ENCODE assay signal across 1 cellular context in the genomic region with DNA sequence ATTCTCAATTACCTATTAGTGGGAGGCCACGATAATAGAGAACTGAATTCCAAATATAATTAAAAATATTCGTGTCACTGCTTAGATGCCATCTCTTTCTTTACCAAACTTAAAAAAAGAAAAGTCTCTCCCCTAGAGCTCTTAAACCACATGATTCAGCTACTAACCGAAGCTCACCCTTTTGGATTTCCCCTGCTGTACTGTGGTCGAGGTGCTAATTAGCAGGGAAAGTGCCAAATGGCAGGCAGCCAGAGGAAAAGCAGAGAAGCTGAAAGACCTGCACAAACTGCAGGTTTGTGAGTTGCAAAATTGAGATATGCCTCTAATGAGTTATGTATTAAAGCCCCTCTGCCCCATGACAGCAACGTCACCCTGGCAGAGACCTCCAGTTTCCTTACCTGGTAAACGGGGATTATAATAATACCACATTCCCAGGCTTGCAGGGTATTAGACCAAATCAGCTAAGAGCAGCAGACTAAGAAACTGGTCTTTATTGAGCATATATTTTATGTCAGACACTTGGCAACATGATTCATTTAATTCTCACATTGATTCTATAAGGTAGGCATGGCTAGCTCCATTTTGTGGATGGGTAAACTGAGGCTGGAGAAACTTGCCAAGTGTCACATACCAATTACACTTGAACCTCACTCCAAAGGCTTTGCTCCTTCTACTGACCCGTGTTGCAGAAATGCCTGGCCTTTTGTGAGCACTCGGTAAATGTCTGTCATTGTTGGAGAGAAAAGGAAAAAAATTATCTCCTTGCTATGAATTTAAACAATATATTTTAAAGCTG.
A peak's percentile ranks its signal among the peaks of the same experiment; 100 is the strongest.
TF ChIP-seq lines count a peak whose summit lies in the region.

No MANE protein-coding gene starts in this region.

TF ChIP-seq in GM12878, 131 proteins besides CTCF, POLR2A, EP300 and RAD21 (continued from another document and continues in another):
- TF ChIP-seq, protein P1, sequence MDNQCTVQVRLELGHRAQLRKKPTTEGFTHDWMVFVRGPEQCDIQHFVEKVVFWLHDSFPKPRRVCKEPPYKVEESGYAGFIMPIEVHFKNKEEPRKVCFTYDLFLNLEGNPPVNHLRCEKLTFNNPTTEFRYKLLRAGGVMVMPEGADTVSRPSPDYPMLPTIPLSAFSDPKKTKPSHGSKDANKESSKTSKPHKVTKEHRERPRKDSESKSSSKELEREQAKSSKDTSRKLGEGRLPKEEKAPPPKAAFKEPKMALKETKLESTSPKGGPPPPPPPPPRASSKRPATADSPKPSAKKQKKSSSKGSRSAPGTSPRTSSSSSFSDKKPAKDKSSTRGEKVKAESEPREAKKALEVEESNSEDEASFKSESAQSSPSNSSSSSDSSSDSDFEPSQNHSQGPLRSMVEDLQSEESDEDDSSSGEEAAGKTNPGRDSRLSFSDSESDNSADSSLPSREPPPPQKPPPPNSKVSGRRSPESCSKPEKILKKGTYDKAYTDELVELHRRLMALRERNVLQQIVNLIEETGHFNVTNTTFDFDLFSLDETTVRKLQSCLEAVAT (IDR thresholded peaks at IDR 0.05), result peak; percentile 92
- no peak for TF ChIP-seq LARP7 (IDR thresholded peaks at IDR 0.05)
- TF ChIP-seq, protein P2, sequence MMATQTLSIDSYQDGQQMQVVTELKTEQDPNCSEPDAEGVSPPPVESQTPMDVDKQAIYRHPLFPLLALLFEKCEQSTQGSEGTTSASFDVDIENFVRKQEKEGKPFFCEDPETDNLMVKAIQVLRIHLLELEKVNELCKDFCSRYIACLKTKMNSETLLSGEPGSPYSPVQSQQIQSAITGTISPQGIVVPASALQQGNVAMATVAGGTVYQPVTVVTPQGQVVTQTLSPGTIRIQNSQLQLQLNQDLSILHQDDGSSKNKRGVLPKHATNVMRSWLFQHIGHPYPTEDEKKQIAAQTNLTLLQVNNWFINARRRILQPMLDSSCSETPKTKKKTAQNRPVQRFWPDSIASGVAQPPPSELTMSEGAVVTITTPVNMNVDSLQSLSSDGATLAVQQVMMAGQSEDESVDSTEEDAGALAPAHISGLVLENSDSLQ (IDR thresholded peaks at IDR 0.05), result peak; percentile 4; the same call in 1 of the 2 replicates
- TF ChIP-seq ZNF622 (IDR thresholded peaks at IDR 0.05), result no peak
- TF ChIP-seq NFIC (IDR thresholded peaks at IDR 0.05; ENCODE audit: low read depth, low read length), result peak; percentile 96
- peak; percentile 86 for TF ChIP-seq IKZF1 (conservative IDR thresholded peaks at IDR 0.05)
- TF ChIP-seq PAX5 (IDR thresholded peaks at IDR 0.05; ENCODE audit: borderline replicate concordance, low read depth, low read length), result peak; percentile 95
- TF ChIP-seq ZNF207 (IDR thresholded peaks at IDR 0.05; ENCODE audit: borderline replicate concordance), result peak; percentile 31; the same call in 1 of the 2 replicates
- TF ChIP-seq, protein P3, sequence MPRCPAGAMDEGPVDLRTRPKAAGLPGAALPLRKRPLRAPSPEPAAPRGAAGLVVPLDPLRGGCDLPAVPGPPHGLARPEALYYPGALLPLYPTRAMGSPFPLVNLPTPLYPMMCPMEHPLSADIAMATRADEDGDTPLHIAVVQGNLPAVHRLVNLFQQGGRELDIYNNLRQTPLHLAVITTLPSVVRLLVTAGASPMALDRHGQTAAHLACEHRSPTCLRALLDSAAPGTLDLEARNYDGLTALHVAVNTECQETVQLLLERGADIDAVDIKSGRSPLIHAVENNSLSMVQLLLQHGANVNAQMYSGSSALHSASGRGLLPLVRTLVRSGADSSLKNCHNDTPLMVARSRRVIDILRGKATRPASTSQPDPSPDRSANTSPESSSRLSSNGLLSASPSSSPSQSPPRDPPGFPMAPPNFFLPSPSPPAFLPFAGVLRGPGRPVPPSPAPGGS (IDR thresholded peaks at IDR 0.05; ENCODE audit: borderline replicate concordance, insufficient read depth, low read depth, low read length, poor library complexity, severe bottlenecking), result peak; percentile 88
- 0 out of 2 replicates have a peak, but pooled peaks have one; percentile 12 for TF ChIP-seq SPI1 (IDR thresholded peaks at IDR 0.05; ENCODE audit: borderline replicate concordance, insufficient read depth, low read depth, low read length)
- TF ChIP-seq ETV6 (conservative IDR thresholded peaks at IDR 0.05 in 1 of 2, IDR thresholded peaks at IDR 0.05 in 1 of 2; ENCODE audit: borderline replicate concordance in 1 of 2, low read depth in 1 of 2), result no peak
- TF ChIP-seq KDM1A (IDR thresholded peaks at IDR 0.05; ENCODE audit: borderline replicate concordance), result no peak
- TF ChIP-seq CBX3 (IDR thresholded peaks at IDR 0.05; ENCODE audit: borderline replicate concordance, low read depth), result no peak
- no peak for TF ChIP-seq ASH2L (IDR thresholded peaks at IDR 0.05; ENCODE audit: borderline replicate concordance, low read depth)
- TF ChIP-seq, protein P4, sequence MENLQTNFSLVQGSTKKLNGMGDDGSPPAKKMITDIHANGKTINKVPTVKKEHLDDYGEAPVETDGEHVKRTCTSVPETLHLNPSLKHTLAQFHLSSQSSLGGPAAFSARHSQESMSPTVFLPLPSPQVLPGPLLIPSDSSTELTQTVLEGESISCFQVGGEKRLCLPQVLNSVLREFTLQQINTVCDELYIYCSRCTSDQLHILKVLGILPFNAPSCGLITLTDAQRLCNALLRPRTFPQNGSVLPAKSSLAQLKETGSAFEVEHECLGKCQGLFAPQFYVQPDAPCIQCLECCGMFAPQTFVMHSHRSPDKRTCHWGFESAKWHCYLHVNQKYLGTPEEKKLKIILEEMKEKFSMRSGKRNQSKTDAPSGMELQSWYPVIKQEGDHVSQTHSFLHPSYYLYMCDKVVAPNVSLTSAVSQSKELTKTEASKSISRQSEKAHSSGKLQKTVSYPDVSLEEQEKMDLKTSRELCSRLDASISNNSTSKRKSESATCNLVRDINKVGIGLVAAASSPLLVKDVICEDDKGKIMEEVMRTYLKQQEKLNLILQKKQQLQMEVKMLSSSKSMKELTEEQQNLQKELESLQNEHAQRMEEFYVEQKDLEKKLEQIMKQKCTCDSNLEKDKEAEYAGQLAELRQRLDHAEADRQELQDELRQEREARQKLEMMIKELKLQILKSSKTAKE (IDR thresholded peaks at IDR 0.05; ENCODE audit: low read depth, poor library complexity, severe bottlenecking), result peak; percentile 94
- TF ChIP-seq CHD4 (IDR thresholded peaks at IDR 0.05), result no peak
- TF ChIP-seq MTA2 (IDR thresholded peaks at IDR 0.05; ENCODE audit: low read depth), result peak; percentile 100
- no peak for TF ChIP-seq STAT3 (IDR thresholded peaks at IDR 0.05; ENCODE audit: low read depth, low read length)
- TF ChIP-seq, protein P5, sequence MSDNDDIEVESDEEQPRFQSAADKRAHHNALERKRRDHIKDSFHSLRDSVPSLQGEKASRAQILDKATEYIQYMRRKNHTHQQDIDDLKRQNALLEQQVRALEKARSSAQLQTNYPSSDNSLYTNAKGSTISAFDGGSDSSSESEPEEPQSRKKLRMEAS (IDR thresholded peaks at IDR 0.05; ENCODE audit: low read depth, low read length), result no peak
- no peak for TF ChIP-seq ZZZ3 (IDR thresholded peaks at IDR 0.05; ENCODE audit: control insufficient read depth, insufficient read length, low read depth)
- TF ChIP-seq, protein P6, sequence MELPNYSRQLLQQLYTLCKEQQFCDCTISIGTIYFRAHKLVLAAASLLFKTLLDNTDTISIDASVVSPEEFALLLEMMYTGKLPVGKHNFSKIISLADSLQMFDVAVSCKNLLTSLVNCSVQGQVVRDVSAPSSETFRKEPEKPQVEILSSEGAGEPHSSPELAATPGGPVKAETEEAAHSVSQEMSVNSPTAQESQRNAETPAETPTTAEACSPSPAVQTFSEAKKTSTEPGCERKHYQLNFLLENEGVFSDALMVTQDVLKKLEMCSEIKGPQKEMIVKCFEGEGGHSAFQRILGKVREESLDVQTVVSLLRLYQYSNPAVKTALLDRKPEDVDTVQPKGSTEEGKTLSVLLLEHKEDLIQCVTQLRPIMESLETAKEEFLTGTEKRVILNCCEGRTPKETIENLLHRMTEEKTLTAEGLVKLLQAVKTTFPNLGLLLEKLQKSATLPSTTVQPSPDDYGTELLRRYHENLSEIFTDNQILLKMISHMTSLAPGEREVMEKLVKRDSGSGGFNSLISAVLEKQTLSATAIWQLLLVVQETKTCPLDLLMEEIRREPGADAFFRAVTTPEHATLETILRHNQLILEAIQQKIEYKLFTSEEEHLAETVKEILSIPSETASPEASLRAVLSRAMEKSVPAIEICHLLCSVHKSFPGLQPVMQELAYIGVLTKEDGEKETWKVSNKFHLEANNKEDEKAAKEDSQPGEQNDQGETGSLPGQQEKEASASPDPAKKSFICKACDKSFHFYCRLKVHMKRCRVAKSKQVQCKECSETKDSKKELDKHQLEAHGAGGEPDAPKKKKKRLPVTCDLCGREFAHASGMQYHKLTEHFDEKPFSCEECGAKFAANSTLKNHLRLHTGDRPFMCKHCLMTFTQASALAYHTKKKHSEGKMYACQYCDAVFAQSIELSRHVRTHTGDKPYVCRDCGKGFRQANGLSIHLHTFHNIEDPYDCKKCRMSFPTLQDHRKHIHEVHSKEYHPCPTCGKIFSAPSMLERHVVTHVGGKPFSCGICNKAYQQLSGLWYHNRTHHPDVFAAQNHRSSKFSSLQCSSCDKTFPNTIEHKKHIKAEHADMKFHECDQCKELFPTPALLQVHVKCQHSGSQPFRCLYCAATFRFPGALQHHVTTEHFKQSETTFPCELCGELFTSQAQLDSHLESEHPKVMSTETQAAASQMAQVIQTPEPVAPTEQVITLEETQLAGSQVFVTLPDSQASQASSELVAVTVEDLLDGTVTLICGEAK (IDR thresholded peaks at IDR 0.05; ENCODE audit: borderline replicate concordance), result peak; percentile 60; the same call in 1 of the 2 replicates
- peak; percentile 85 for TF ChIP-seq MEF2B (IDR thresholded peaks at IDR 0.05; ENCODE audit: partially characterized antibody, poor library complexity, severe bottlenecking)
- TF ChIP-seq MXI1 (IDR thresholded peaks at IDR 0.05; ENCODE audit: low read depth, low read length), result no peak
- TF ChIP-seq HCFC1 (IDR thresholded peaks at IDR 0.05; ENCODE audit: low read length), result no peak
- TF ChIP-seq, protein P7, sequence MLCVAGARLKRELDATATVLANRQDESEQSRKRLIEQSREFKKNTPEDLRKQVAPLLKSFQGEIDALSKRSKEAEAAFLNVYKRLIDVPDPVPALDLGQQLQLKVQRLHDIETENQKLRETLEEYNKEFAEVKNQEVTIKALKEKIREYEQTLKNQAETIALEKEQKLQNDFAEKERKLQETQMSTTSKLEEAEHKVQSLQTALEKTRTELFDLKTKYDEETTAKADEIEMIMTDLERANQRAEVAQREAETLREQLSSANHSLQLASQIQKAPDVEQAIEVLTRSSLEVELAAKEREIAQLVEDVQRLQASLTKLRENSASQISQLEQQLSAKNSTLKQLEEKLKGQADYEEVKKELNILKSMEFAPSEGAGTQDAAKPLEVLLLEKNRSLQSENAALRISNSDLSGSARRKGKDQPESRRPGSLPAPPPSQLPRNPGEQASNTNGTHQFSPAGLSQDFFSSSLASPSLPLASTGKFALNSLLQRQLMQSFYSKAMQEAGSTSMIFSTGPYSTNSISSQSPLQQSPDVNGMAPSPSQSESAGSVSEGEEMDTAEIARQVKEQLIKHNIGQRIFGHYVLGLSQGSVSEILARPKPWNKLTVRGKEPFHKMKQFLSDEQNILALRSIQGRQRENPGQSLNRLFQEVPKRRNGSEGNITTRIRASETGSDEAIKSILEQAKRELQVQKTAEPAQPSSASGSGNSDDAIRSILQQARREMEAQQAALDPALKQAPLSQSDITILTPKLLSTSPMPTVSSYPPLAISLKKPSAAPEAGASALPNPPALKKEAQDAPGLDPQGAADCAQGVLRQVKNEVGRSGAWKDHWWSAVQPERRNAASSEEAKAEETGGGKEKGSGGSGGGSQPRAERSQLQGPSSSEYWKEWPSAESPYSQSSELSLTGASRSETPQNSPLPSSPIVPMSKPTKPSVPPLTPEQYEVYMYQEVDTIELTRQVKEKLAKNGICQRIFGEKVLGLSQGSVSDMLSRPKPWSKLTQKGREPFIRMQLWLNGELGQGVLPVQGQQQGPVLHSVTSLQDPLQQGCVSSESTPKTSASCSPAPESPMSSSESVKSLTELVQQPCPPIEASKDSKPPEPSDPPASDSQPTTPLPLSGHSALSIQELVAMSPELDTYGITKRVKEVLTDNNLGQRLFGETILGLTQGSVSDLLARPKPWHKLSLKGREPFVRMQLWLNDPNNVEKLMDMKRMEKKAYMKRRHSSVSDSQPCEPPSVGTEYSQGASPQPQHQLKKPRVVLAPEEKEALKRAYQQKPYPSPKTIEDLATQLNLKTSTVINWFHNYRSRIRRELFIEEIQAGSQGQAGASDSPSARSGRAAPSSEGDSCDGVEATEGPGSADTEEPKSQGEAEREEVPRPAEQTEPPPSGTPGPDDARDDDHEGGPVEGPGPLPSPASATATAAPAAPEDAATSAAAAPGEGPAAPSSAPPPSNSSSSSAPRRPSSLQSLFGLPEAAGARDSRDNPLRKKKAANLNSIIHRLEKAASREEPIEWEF (IDR thresholded peaks at IDR 0.05; ENCODE audit: insufficient replicate concordance, low read depth, low read length), result no peak
- peak; percentile 93 for TF ChIP-seq TBL1XR1 (IDR thresholded peaks at IDR 0.05; ENCODE audit: low read depth, low read length)
- TF ChIP-seq JUND (IDR thresholded peaks at IDR 0.05; ENCODE audit: low read depth, low read length), result no peak; the same call in 1 of the 2 replicates
- TF ChIP-seq, protein P8, sequence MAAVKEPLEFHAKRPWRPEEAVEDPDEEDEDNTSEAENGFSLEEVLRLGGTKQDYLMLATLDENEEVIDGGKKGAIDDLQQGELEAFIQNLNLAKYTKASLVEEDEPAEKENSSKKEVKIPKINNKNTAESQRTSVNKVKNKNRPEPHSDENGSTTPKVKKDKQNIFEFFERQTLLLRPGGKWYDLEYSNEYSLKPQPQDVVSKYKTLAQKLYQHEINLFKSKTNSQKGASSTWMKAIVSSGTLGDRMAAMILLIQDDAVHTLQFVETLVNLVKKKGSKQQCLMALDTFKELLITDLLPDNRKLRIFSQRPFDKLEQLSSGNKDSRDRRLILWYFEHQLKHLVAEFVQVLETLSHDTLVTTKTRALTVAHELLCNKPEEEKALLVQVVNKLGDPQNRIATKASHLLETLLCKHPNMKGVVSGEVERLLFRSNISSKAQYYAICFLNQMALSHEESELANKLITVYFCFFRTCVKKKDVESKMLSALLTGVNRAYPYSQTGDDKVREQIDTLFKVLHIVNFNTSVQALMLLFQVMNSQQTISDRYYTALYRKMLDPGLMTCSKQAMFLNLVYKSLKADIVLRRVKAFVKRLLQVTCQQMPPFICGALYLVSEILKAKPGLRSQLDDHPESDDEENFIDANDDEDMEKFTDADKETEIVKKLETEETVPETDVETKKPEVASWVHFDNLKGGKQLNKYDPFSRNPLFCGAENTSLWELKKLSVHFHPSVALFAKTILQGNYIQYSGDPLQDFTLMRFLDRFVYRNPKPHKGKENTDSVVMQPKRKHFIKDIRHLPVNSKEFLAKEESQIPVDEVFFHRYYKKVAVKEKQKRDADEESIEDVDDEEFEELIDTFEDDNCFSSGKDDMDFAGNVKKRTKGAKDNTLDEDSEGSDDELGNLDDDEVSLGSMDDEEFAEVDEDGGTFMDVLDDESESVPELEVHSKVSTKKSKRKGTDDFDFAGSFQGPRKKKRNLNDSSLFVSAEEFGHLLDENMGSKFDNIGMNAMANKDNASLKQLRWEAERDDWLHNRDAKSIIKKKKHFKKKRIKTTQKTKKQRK (IDR thresholded peaks at IDR 0.05; ENCODE audit: low read depth, low read length), result no peak
- 0 out of 2 replicates have a peak, but pooled peaks have one; percentile 41 for TF ChIP-seq RCOR1 (conservative IDR thresholded peaks at IDR 0.05; ENCODE audit: low read depth, low read length)
- TF ChIP-seq, protein P9, sequence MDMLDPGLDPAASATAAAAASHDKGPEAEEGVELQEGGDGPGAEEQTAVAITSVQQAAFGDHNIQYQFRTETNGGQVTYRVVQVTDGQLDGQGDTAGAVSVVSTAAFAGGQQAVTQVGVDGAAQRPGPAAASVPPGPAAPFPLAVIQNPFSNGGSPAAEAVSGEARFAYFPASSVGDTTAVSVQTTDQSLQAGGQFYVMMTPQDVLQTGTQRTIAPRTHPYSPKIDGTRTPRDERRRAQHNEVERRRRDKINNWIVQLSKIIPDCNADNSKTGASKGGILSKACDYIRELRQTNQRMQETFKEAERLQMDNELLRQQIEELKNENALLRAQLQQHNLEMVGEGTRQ (IDR thresholded peaks at IDR 0.05; ENCODE audit: borderline replicate concordance, low read depth, low read length), result no peak
- no peak for TF ChIP-seq NRF1 (conservative IDR thresholded peaks at IDR 0.05; ENCODE audit: low read depth, low read length)
- TF ChIP-seq GATAD2B (conservative IDR thresholded peaks at IDR 0.05; ENCODE audit: low read depth), result peak; percentile 76
